ENCODE assay signal across 20 cellular contexts in genomic region chr7:50863053-50863452, GRCh38.
DNase-seq lines count a peak whose midpoint lies in the region; ATAC-seq, FAIRE-seq and TF ChIP-seq lines count a peak whose summit lies in the region.
"Had no signal": no experiment of that assay in that cellular context is flagged by ENCODE, and none has a peak within 500 bp of the region (broad histone marks: within the 10 kb centered on the region; RNA-seq: fewer than 3 reads in every experiment).

No MANE protein-coding gene starts in this region.

- FAIRE-seq in kidney (lab: Jason Lieb, UNC) = no peak
- FAIRE-seq: H54, HTR-8/SVneo had no signal

- DNase-seq in activated CD4-positive, alpha-beta T cell treated with anti-CD3 and anti-CD28 coated beads for 48 hours = peak; percentile 12
- no peak for DNase-seq in activated CD4-positive, alpha-beta T cell treated with anti-CD3 and anti-CD28 coated beads, Interleukin-2, amount 50 U/mL, for 1 hour
- DNase-seq in activated CD8-positive, alpha-beta memory T cell treated with anti-CD3 and anti-CD28 coated beads, Interleukin-2, amount 10 ng/mL, durations not matched to agents 7 days and 5 days = peak; percentile 39
- no peak for DNase-seq in activated CD8-positive, alpha-beta memory T cell treated with anti-CD3 and anti-CD28 coated beads, Interleukin-2, amount 50 U/mL, for 48 hours
- DNase-seq in HT1080 (ENCODE audit: low read depth) (peak; percentile 21), kidney (no peak)
- DNase-seq in stimulated activated naive CD8-positive, alpha-beta T cell treated with anti-CD3 and anti-CD28 coated beads, Interleukin-15, Interleukin-2, amounts not matched to agents 100 U/mL and 50 U/mL, for 24 hours = no peak
- DNase-seq: 8988T; CD4-positive, alpha-beta memory T cell; DMS79 treated with DMSO at 0.1 percent for 48 hours; GF-D8; HCEC 1CT; HFFc6 had no signal

- no peak overlapping the region for H3K4me3 ChIP-seq in kidney (ENCODE audit: low read length in 2 of 2)
- H3K4me3 ChIP-seq: BLaER1, GM23338 had no signal

- H3K9me3 Mint-ChIP-seq in activated CD8-positive, alpha-beta memory T cell treated with anti-CD3 and anti-CD28 coated beads, Interleukin-2, amount 10 ng/mL, durations not matched to agents 7 days and 5 days (ENCODE audit: low read depth) = no peaks in the 10 kb centered on the region
- H3K9me3 Mint-ChIP-seq in activated T-helper 17 cell treated with anti-CD3 and anti-CD28 coated beads, Interleukin-2, amount 50 U/mL, for 72 hours = no peaks in the 10 kb centered on the region
- H3K9me3 Mint-ChIP-seq: GM23338, HFFc6 had no signal

- H3K9me3 ChIP-seq in kidney (ENCODE audit: control insufficient read depth in 1 of 2, low read length in 2 of 2) = no peaks in the 10 kb centered on the region
- H3K9me3 ChIP-seq: BLaER1 had no signal

- no peak for TF ChIP-seq CTCF in kidney (IDR thresholded peaks at IDR 0.05; ENCODE audit: borderline replicate concordance, extremely low read depth, insufficient read depth)

- peaks cover 4% of the 10 kb centered on the region for H3K4me1 Mint-ChIP-seq in activated CD8-positive, alpha-beta memory T cell treated with anti-CD3 and anti-CD28 coated beads, Interleukin-2, amount 10 ng/mL, durations not matched to agents 7 days and 5 days
- peaks cover 6% of the 10 kb centered on the region for H3K4me1 Mint-ChIP-seq in activated T-helper 17 cell treated with anti-CD3 and anti-CD28 coated beads, Interleukin-2, amount 50 U/mL, for 72 hours
- H3K4me1 Mint-ChIP-seq: CD14-positive monocyte had no signal

- H3K4me3 Mint-ChIP-seq in activated CD8-positive, alpha-beta memory T cell treated with anti-CD3 and anti-CD28 coated beads, Interleukin-2, amount 10 ng/mL, durations not matched to agents 7 days and 5 days = no peak overlapping the region
- H3K4me3 Mint-ChIP-seq in activated T-helper 17 cell treated with anti-CD3 and anti-CD28 coated beads, Interleukin-2, amount 50 U/mL, for 72 hours = no peak overlapping the region
- H3K4me3 Mint-ChIP-seq: CD14-positive monocyte; CD4-positive, alpha-beta memory T cell; GM23338; HFFc6 had no signal

- ATAC-seq in activated CD8-positive, alpha-beta memory T cell treated with anti-CD3 and anti-CD28 coated beads, Interleukin-2, amount 10 ng/mL, durations not matched to agents 7 days and 5 days = no peak
- peak; percentile 70 for ATAC-seq in activated T-helper 17 cell treated with anti-CD3 and anti-CD28 coated beads, Interleukin-2, amount 50 U/mL, for 72 hours (replicated peaks)
- no peak for ATAC-seq in stimulated activated naive CD8-positive, alpha-beta T cell treated with anti-CD3 and anti-CD28 coated beads, Interleukin-15, Interleukin-2, amounts not matched to agents 100 U/mL and 50 U/mL, for 24 hours
- ATAC-seq: GM23338 had no signal

- CTCF ChIA-PET in activated CD8-positive, alpha-beta memory T cell treated with anti-CD3 and anti-CD28 coated beads, Interleukin-2, amount 10 ng/mL, durations not matched to agents 7 days and 5 days (lab: Charles Lee) = no interaction called here

- intact Hi-C loops in kidney (cut with DNase I) = no loop called here

- H3K27me3 Mint-ChIP-seq in activated CD8-positive, alpha-beta memory T cell treated with anti-CD3 and anti-CD28 coated beads, Interleukin-2, amount 10 ng/mL, durations not matched to agents 7 days and 5 days = peaks cover 9% of the 10 kb centered on the region
- peaks cover 4% of the 10 kb centered on the region for H3K27me3 Mint-ChIP-seq in activated T-helper 17 cell treated with anti-CD3 and anti-CD28 coated beads, Interleukin-2, amount 50 U/mL, for 72 hours

- no peak overlapping the region for H3K27ac ChIP-seq in kidney (ENCODE audit: low read depth in 2 of 2, low read length in 2 of 2)
- H3K27ac ChIP-seq: BLaER1, HL-60 had no signal

- H3K27ac Mint-ChIP-seq in activated CD8-positive, alpha-beta memory T cell treated with anti-CD3 and anti-CD28 coated beads, Interleukin-2, amount 10 ng/mL, durations not matched to agents 7 days and 5 days = no peak overlapping the region
- H3K27ac Mint-ChIP-seq in activated T-helper 17 cell treated with anti-CD3 and anti-CD28 coated beads, Interleukin-2, amount 50 U/mL, for 72 hours = no peak overlapping the region
- H3K27ac Mint-ChIP-seq: CD14-positive monocyte; CD4-positive, alpha-beta memory T cell; GM23338; HFFc6 had no signal

- no peaks in the 10 kb centered on the region for H3K36me3 ChIP-seq in kidney (ENCODE audit: control insufficient read depth in 1 of 2, insufficient read depth in 2 of 2, low read length in 2 of 2)
- H3K36me3 ChIP-seq: BLaER1 had no signal

- H3K36me3 Mint-ChIP-seq in activated CD8-positive, alpha-beta memory T cell treated with anti-CD3 and anti-CD28 coated beads, Interleukin-2, amount 10 ng/mL, durations not matched to agents 7 days and 5 days = no peaks in the 10 kb centered on the region
- no peaks in the 10 kb centered on the region for H3K36me3 Mint-ChIP-seq in activated T-helper 17 cell treated with anti-CD3 and anti-CD28 coated beads, Interleukin-2, amount 50 U/mL, for 72 hours (ENCODE audit: low read depth)
- H3K36me3 Mint-ChIP-seq: CD14-positive monocyte; CD4-positive, alpha-beta memory T cell had no signal

- no peak overlapping the region for H3K9ac ChIP-seq in kidney (ENCODE audit: low read length in 2 of 2)
- H3K9ac ChIP-seq: BLaER1 had no signal

- no peaks in the 10 kb centered on the region for H3K4me1 ChIP-seq in kidney (ENCODE audit: control insufficient read depth in 1 of 2, insufficient read depth in 1 of 2, low read depth in 1 of 2, low read length in 2 of 2)

Comparison
In these comparisons a context has a peak if more than half of its experiments do, and no peak if none do; other contexts are left out.
1. DNase-seq: peak in activated CD4-positive, alpha-beta T cell treated with anti-CD3 and anti-CD28 coated beads for 48 hours (single experiment), activated CD8-positive, alpha-beta memory T cell treated with anti-CD3 and anti-CD28 coated beads, Interleukin-2, amount 10 ng/mL, durations not matched to agents 7 days and 5 days (single experiment) and HT1080 (single experiment); none in activated CD4-positive, alpha-beta T cell treated with anti-CD3 and anti-CD28 coated beads, Interleukin-2, amount 50 U/mL, for 1 hour (single experiment), activated CD8-positive, alpha-beta memory T cell treated with anti-CD3 and anti-CD28 coated beads, Interleukin-2, amount 50 U/mL, for 48 hours (single experiment), kidney (single experiment) and stimulated activated naive CD8-positive, alpha-beta T cell treated with anti-CD3 and anti-CD28 coated beads, Interleukin-15, Interleukin-2, amounts not matched to agents 100 U/mL and 50 U/mL, for 24 hours (single experiment).